Comparison of ENCODE assay signal across 22 cellular contexts in genomic region chrX:130718137-130718536, GRCh38.
"Had no signal": no experiment of that assay in that cellular context is flagged by ENCODE, and none has a peak within 500 bp of the region (broad histone marks: within the 10 kb centered on the region; RNA-seq: fewer than 3 reads in every experiment).

No MANE protein-coding gene starts in this region.

- H3K79me2 ChIP-seq: hepatocyte had no signal

- H3K4me3 Mint-ChIP-seq: dendritic cell treated with granulocyte-macrophage colony-stimulating factor and Interleukin-4, amounts not matched to agents 40 ng/mL and 50 ng/mL, for 4 days; memory B cell; mesothelial cell of epicardium; natural killer cell; type B pancreatic cell had no signal

- H2AFZ ChIP-seq: hepatocyte had no signal

- H3K27ac ChIP-seq: foreskin keratinocyte, hepatocyte, left ventricle myocardium inferior, lower lobe of right lung, pancreas, stomach had no signal

- DNase-seq: erythroblast; foreskin keratinocyte; head of caudate nucleus; kidney; left cardiac atrium; left ventricle myocardium inferior; lower lobe of right lung; natural killer cell; occipital lobe; pancreas; right cardiac atrium; small intestine; stimulated activated CD4-positive, alpha-beta T cell treated with anti-CD3 and anti-CD28 coated beads, Interleukin-12 subunit alpha, Interleukin-12 subunit beta, amount 100 ng/mL, for 4 hours; stimulated activated naive CD4-positive, alpha-beta T cell; stomach; substantia nigra had no signal

- H3K9me3 ChIP-seq: left ventricle myocardium inferior, lower lobe of right lung, pancreas, stomach had no signal

- H3K27ac Mint-ChIP-seq: dendritic cell treated with granulocyte-macrophage colony-stimulating factor and Interleukin-4, amounts not matched to agents 40 ng/mL and 50 ng/mL, for 4 days; memory B cell; mesothelial cell of epicardium; natural killer cell; progenitor cell of endocrine pancreas; type B pancreatic cell had no signal

- ATAC-seq: foreskin keratinocyte, left cardiac atrium, lower lobe of right lung, natural killer cell, pancreas, right cardiac atrium had no signal

- H3K36me3 ChIP-seq: left ventricle myocardium inferior, lower lobe of right lung, pancreas, stomach had no signal

- H3K4me3 ChIP-seq: hepatocyte, left ventricle myocardium inferior, lower lobe of right lung, pancreas, stomach had no signal

- H3K9me3 Mint-ChIP-seq: dendritic cell treated with granulocyte-macrophage colony-stimulating factor and Interleukin-4, amounts not matched to agents 40 ng/mL and 50 ng/mL, for 4 days; memory B cell; mesothelial cell of epicardium; natural killer cell; type B pancreatic cell had no signal

- H3K4me1 ChIP-seq: foreskin keratinocyte, left ventricle myocardium inferior, lower lobe of right lung, pancreas, stomach had no signal

- H3K36me3 Mint-ChIP-seq: mesothelial cell of epicardium, natural killer cell, type B pancreatic cell had no signal

- H3K27me3 Mint-ChIP-seq: dendritic cell treated with granulocyte-macrophage colony-stimulating factor and Interleukin-4, amounts not matched to agents 40 ng/mL and 50 ng/mL, for 4 days; memory B cell; type B pancreatic cell had no signal

- H3K27me3 ChIP-seq: foreskin keratinocyte, hepatocyte, pancreas, stomach had no signal

- H3K4me2 ChIP-seq: hepatocyte had no signal
